In the genomic region with DNA sequence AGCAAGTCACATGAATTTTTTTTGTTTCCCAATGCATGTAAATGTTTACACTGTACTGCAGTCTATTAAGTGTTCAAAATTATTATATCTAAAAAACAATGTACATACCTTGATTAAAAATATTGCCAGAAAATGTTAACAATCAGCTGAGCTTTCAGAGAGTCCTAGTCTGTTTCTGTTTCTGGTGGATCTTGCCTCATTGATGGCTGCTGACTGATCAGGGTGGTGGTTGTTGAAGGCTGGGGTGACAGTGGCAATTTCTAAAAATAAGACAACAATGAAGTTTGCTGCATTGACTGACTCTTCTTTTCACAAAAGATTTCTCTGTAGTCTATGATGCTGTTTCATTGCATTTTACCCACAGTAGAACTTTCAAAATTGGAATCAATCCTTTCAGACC, we compare ENCODE assay signal across 24 cellular contexts. TPM values are rescaled to one million over a fixed set of nuclear protein-coding genes. Genes with fewer than 3 reads are reported as not detected.
"Had no signal": no experiment of that assay in that cellular context is flagged by ENCODE, and none has a peak within 500 bp of the region (broad histone marks: within the 10 kb centered on the region; RNA-seq: fewer than 3 reads in every experiment).

No MANE protein-coding gene starts in this region.

- H3K27ac Mint-ChIP-seq: activated CD8-positive, alpha-beta T cell treated with anti-CD3 and anti-CD28 coated beads for 36 hours; activated T-cell treated with anti-CD3 and anti-CD28 coated beads, Interleukin-2, amount 50 U/mL, for 24 hours; activated T-helper 1 cell treated with anti-CD3 and anti-CD28 coated beads, Interleukin-12 subunit alpha, Interleukin-12 subunit beta, Interleukin-2, Interleukin-4 antibody, amounts not matched to agents 30 ng/mL and 10 ng/mL and 1 ng/mL, durations not matched to agents 14 hours and 24 hours and 36 hours; brain; T-helper 1 cell treated with Interleukin-12 subunit alpha and Interleukin-12 subunit beta and Interleukin-4 antibody, amounts not matched to agents 30 μg/mL and 1 μg/mL, for 36 hours had no signal

- H3K36me3 Mint-ChIP-seq: brain had no signal

- H3K9me3 ChIP-seq: SJSA1 had no signal

- H3K4me3 Mint-ChIP-seq: activated CD8-positive, alpha-beta T cell treated with anti-CD3 and anti-CD28 coated beads for 36 hours; activated T-cell treated with anti-CD3 and anti-CD28 coated beads, Interleukin-2, amount 50 U/mL, for 24 hours; activated T-helper 1 cell treated with anti-CD3 and anti-CD28 coated beads, Interleukin-12 subunit alpha, Interleukin-12 subunit beta, Interleukin-2, Interleukin-4 antibody, amounts not matched to agents 30 ng/mL and 10 ng/mL and 1 ng/mL, durations not matched to agents 14 hours and 24 hours and 36 hours; brain; T-helper 1 cell treated with Interleukin-12 subunit alpha and Interleukin-12 subunit beta and Interleukin-4 antibody, amounts not matched to agents 30 μg/mL and 1 μg/mL, for 36 hours had no signal

- H3K4me1 Mint-ChIP-seq: brain had no signal

- DNase-seq: activated CD4-positive, alpha-beta T cell treated with anti-CD3 and anti-CD28 coated beads for 4 hours; activated CD8-positive, alpha-beta T cell treated with anti-CD3 and anti-CD28 coated beads for 36 hours; activated effector memory CD4-positive, alpha-beta T cell treated with Interleukin-2 at 50 U/mL for 16 hours; activated naive CD4-positive, alpha-beta T cell treated with Interleukin-2 at 50 U/mL for 16 hours; activated T-cell treated with anti-CD3 and anti-CD28 coated beads, Interleukin-2, amount 50 U/mL, for 24 hours; amygdala; KG1; NCI-H1048; NCI-H146; NCI-H187 treated with DMSO at 0.1 percent for 48 hours; NCI-H2171; NCI-H2227 treated with DMSO at 0.1 percent for 48 hours; NCI-H526; NCI-H774; PC-3; SHP77 had no signal

- H3K9me3 Mint-ChIP-seq: activated CD8-positive, alpha-beta T cell treated with anti-CD3 and anti-CD28 coated beads for 36 hours; brain had no signal

- H3K4me1 ChIP-seq: SJSA1 had no signal

- ATAC-seq: activated CD4-positive, CD25-positive, alpha-beta regulatory T cell treated with anti-CD3 and anti-CD28 coated beads, Interleukin-2, amount 50 U/mL, for 24 hours; activated CD8-positive, alpha-beta T cell treated with anti-CD3 and anti-CD28 coated beads for 36 hours; PC-3 had no signal

- H3K27me3 ChIP-seq: SJSA1 had no signal

- H3K4me3 ChIP-seq: SJSA1 had no signal

- H3K27me3 Mint-ChIP-seq: activated CD8-positive, alpha-beta T cell treated with anti-CD3 and anti-CD28 coated beads for 36 hours; activated T-cell treated with anti-CD3 and anti-CD28 coated beads, Interleukin-2, amount 50 U/mL, for 24 hours; brain had no signal

RNA-seq across cellular contexts. Expression of gene KLRD1, which starts 16.6 kb away (rescaled TPM):
- total RNA-seq: LHCN-M2, M059J, NCI-H460, PC-3 had no signal
